9 cellular contexts compared by ENCODE assay signal in genomic region chr15:78777953-78778345, GRCh38. TPM values are rescaled to one million over a fixed set of nuclear protein-coding genes. Genes with fewer than 3 reads are reported as not detected.
DNase-seq lines count a peak whose midpoint lies in the region; ATAC-seq and TF ChIP-seq lines count a peak whose summit lies in the region.
"Not testable (repeated sequence)": the region's sequence is repeated elsewhere in the genome, so short reads cannot be mapped to it uniquely, and the experiment has no call there.
"Had no signal": no experiment of that assay in that cellular context is flagged by ENCODE, and none has a peak within 500 bp of the region (broad histone marks: within the 10 kb centered on the region; RNA-seq: fewer than 3 reads in every experiment).

No MANE protein-coding gene starts in this region.

- not testable (repeated sequence) for H3K23ac ChIP-seq in trophoblast cell (ENCODE audit: low read length)

- H3K4ac ChIP-seq in trophoblast cell (ENCODE audit: low read depth, low read length): not testable (repeated sequence)

- H3K4me3 Mint-ChIP-seq in Caco-2 (ENCODE audit: unreplicated experiment); stimulated activated naive B cell treated with anti-CD40 and anti-IgM and Interleukin-4, amounts not matched to agents 10 μg/mL and 1 μg/mL and 100 μg/mL, for 72 hours: not testable (repeated sequence)

- ATAC-seq in Right ventricle myocardium superior (ENCODE audit: poor library complexity) (peak; percentile 78), right cardiac atrium (peak; percentile 70 to 75)
- not testable (repeated sequence) for ATAC-seq in stimulated activated naive B cell treated with anti-CD40 and anti-IgM and Interleukin-4, amounts not matched to agents 10 μg/mL and 1 μg/mL and 100 μg/mL, for 72 hours (replicated peaks)

- not testable (repeated sequence) for H3K36me3 Mint-ChIP-seq in Caco-2 (ENCODE audit: insufficient read depth, unreplicated experiment); stimulated activated naive B cell treated with anti-CD40 and anti-IgM and Interleukin-4, amounts not matched to agents 10 μg/mL and 1 μg/mL and 100 μg/mL, for 72 hours

- not testable (repeated sequence) for H3K4me1 Mint-ChIP-seq in Caco-2 (ENCODE audit: low read depth, unreplicated experiment)
- peaks cover 9 to 13% of the 10 kb centered on the region in 2 donors for H3K4me1 Mint-ChIP-seq in stimulated activated naive B cell treated with anti-CD40 and anti-IgM and Interleukin-4, amounts not matched to agents 10 μg/mL and 1 μg/mL and 100 μg/mL, for 72 hours

- BruUV-seq in Caco-2 (replicated peaks; lab: Mats Ljungman, UMichigan): not testable (repeated sequence)

- H3K18ac ChIP-seq in trophoblast cell (ENCODE audit: low read length): not testable (repeated sequence)

- DNase-seq in Caco-2; trophoblast cell; stimulated activated naive B cell treated with anti-CD40 and anti-IgM and Interleukin-4, amounts not matched to agents 10 μg/mL and 1 μg/mL and 100 μg/mL, for 72 hours: not testable (repeated sequence)
- DNase-seq in NCI-H446 treated with DMSO at 0.1 percent for 48 hours (lab: John Stamatoyannopoulos, UW): peak; percentile 63
- peak; percentile 44 to 77 for DNase-seq in cerebellar nuclear complex (lab: John Stamatoyannopoulos, UW)
- DNase-seq in Right ventricle myocardium superior: peak; percentile 84
- DNase-seq in right cardiac atrium: peak; percentile 72 to 92 (median 89)
- peak; percentile 14 for DNase-seq in middle frontal gyrus (ENCODE audit: extremely low spot score, low spot score)

- H3K4me1 ChIP-seq in Caco-2; trophoblast cell (ENCODE audit: control insufficient read depth in 1 of 2, insufficient read depth in 2 of 2, low read length in 2 of 2): not testable (repeated sequence)
- H3K4me1 ChIP-seq in right cardiac atrium (ENCODE audit: control insufficient read depth, insufficient read depth, low read length): peaks cover 13% of the 10 kb centered on the region

- H3K14ac ChIP-seq in trophoblast cell (ENCODE audit: low read length): not testable (repeated sequence)

- H2BK120ac ChIP-seq in trophoblast cell (ENCODE audit: insufficient read depth, low read length, poor library complexity): not testable (repeated sequence)

- H3K9me3 ChIP-seq in Caco-2; right cardiac atrium (ENCODE audit: control insufficient read depth, low read length); trophoblast cell (ENCODE audit: insufficient read depth, low read depth, low read length): not testable (repeated sequence)

- H4K91ac ChIP-seq in trophoblast cell (ENCODE audit: low read depth, low read length): not testable (repeated sequence)

- not testable (repeated sequence) for H3K79me1 ChIP-seq in trophoblast cell (ENCODE audit: low read length)

- not testable (repeated sequence) for H3K36me3 ChIP-seq in Caco-2 (ENCODE audit: control insufficient read depth, insufficient read depth, low read length); trophoblast cell (ENCODE audit: control insufficient read depth in 1 of 2, insufficient read depth in 2 of 2, low read length in 2 of 2)

- CTCF ChIA-PET in Caco-2 (lab: Charles Lee): not testable (repeated sequence)

- H4K8ac ChIP-seq in trophoblast cell (ENCODE audit: low read depth, low read length): not testable (repeated sequence)

- not testable (repeated sequence) for H2BK5ac ChIP-seq in trophoblast cell (ENCODE audit: low read depth, low read length, poor library complexity)

- H3K27ac Mint-ChIP-seq in Caco-2 (ENCODE audit: unreplicated experiment): peak overlapping the region; percentile 31
- H3K27ac Mint-ChIP-seq in stimulated activated naive B cell treated with anti-CD40 and anti-IgM and Interleukin-4, amounts not matched to agents 10 μg/mL and 1 μg/mL and 100 μg/mL, for 72 hours: peak overlapping the region; percentile 44

- H3K27ac ChIP-seq in right cardiac atrium (ENCODE audit: low read length): peak overlapping the region; percentile 68
- H3K27ac ChIP-seq in trophoblast cell (ENCODE audit: low read depth, low read length): not testable (repeated sequence)

- WGBS in right cardiac atrium: 67% methylated on average over 12 of the region's 12 CpGs
- no CpG with 5 or more reads among the region's 12 CpGs for WGBS in trophoblast cell (ENCODE audit: extremely low coverage, insufficient coverage, insufficient read length)

- intact Hi-C loops in Caco-2 (cut with micrococcal nuclease; ENCODE audit: unreplicated experiment); right cardiac atrium (cut with DNase I): not testable (repeated sequence)
- intact Hi-C loops in Right ventricle myocardium superior (cut with DNase I): loop anchor here (10.0 kb wide), 1 partner anchor 803 kb away; no protein-coding TSS in a partner anchor

- H4K12ac ChIP-seq in trophoblast cell (ENCODE audit: low read depth, low read length): not testable (repeated sequence)

- H3K9me3 Mint-ChIP-seq in Caco-2 (ENCODE audit: unreplicated experiment); stimulated activated naive B cell treated with anti-CD40 and anti-IgM and Interleukin-4, amounts not matched to agents 10 μg/mL and 1 μg/mL and 100 μg/mL, for 72 hours: not testable (repeated sequence)

- not testable (repeated sequence) for H3K79me2 ChIP-seq in trophoblast cell (ENCODE audit: control insufficient read depth, insufficient read depth, low read length, poor library complexity)

- H3K4me2 ChIP-seq in trophoblast cell (ENCODE audit: low read length): not testable (repeated sequence)

- H2AK5ac ChIP-seq in trophoblast cell (ENCODE audit: low read length): not testable (repeated sequence)

- not testable (repeated sequence) for TF ChIP-seq CTCF in Caco-2 (IDR thresholded peaks at IDR 0.05; ENCODE audit: insufficient read depth in 1 of 2, low read depth in 1 of 2, low read length in 1 of 2, severe bottlenecking in 1 of 2, unreplicated experiment in 1 of 2)

- not testable (repeated sequence) for H3K9ac ChIP-seq in trophoblast cell (ENCODE audit: low read length)

- H2BK12ac ChIP-seq in trophoblast cell (ENCODE audit: low read length): not testable (repeated sequence)

- POLR2A ChIA-PET in Caco-2 (lab: Charles Lee): not testable (repeated sequence)

- not testable (repeated sequence) for H3K27me3 Mint-ChIP-seq in Caco-2 (ENCODE audit: insufficient read depth, unreplicated experiment)
- H3K27me3 Mint-ChIP-seq in stimulated activated naive B cell treated with anti-CD40 and anti-IgM and Interleukin-4, amounts not matched to agents 10 μg/mL and 1 μg/mL and 100 μg/mL, for 72 hours: peaks cover 0 to 12% of the 10 kb centered on the region in 2 donors

- not testable (repeated sequence) for H3K4me3 ChIP-seq in Caco-2 (ENCODE audit: low read depth, low read length); right cardiac atrium (ENCODE audit: low read length)
- peak overlapping the region; percentile 49 for H3K4me3 ChIP-seq in trophoblast cell (ENCODE audit: low read depth, low read length)

- H3K27me3 ChIP-seq in Caco-2 (replicated peaks; ENCODE audit: control insufficient read depth, insufficient read depth, low read length); right cardiac atrium (ENCODE audit: control insufficient read depth, insufficient read depth); trophoblast cell (ENCODE audit: insufficient read depth, low read length): not testable (repeated sequence)

- H2AFZ ChIP-seq in trophoblast cell (ENCODE audit: insufficient read depth, low read length, poor library complexity): not testable (repeated sequence)

RNA-seq across cellular contexts. Expression of gene ADAMTS7, which starts 33.3 kb away (rescaled TPM):
- 1.1 and 2.0 TPM in 2 replicates for total RNA-seq in Caco-2 (2022)
- total RNA-seq in Right ventricle myocardium superior: 31.0 TPM
- 10 to 100 TPM; 38.8 to 85.9 (median 82.0) TPM for total RNA-seq in right cardiac atrium
- polyA plus RNA-seq in right cardiac atrium: 40.3 TPM
- polyA plus RNA-seq in trophoblast cell (2013): 11.3 and 12.3 TPM in 2 replicates
- total RNA-seq: CD8-positive, alpha-beta T cell had no signal

Comparison
In these comparisons a context has a peak if more than half of its experiments do, and no peak if none do; other contexts are left out.
1. RNA of gene ADAMTS7, which starts 33.3 kb away (total RNA-seq): 38.8 to 85.9 TPM in right cardiac atrium and 31.0 TPM in Right ventricle myocardium superior (single experiment); 1.1 to 2.0 TPM in Caco-2; every median in the first group is over 10 times any median in the second.